1 cellular context compared by ENCODE assay signal in the genomic region with DNA sequence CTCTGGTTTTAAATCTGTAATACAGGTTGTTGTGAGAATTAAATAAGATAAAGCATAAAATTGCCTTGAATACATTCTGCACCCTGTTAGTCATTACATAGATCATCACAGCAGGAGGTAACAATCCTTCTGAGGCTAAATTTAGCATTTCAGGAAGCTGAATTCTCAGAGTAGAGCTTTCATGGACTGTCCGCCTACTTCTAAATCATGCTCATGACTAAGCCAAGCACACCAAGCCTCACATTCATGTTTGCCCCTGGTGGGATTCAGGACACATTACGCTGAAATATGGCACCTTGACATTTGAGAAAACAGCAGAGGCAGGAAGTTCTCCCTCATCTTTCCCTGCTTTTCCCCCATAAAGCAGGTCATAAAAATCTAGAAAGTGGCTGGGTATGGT.
A peak's percentile ranks its signal among the peaks of the same experiment; 100 is the strongest.
TF ChIP-seq lines count a peak whose summit lies in the region.

No MANE protein-coding gene starts in this region.

TF ChIP-seq in IMR-90, 13 proteins besides CTCF, POLR2A, EP300 and RAD21:
- TF ChIP-seq BHLHE40 (IDR thresholded peaks at IDR 0.05; ENCODE audit: low read depth, low read length) (no peak), SMC3 (IDR thresholded peaks at IDR 0.05; ENCODE audit: low read depth, low read length) (no peak), RFX5 (IDR thresholded peaks at IDR 0.05; ENCODE audit: low read depth, low read length) (no peak), CHD1 (IDR thresholded peaks at IDR 0.05; ENCODE audit: low read depth, low read length) (no peak), FOS (IDR thresholded peaks at IDR 0.05; ENCODE audit: low read depth, low read length) (peak; percentile 38; the same call in 1 of the 2 replicates), CEBPB (IDR thresholded peaks at IDR 0.05; ENCODE audit: low read depth, low read length) (peak; percentile 11; the same call in 1 of the 2 replicates)
- TF ChIP-seq, protein P1, sequence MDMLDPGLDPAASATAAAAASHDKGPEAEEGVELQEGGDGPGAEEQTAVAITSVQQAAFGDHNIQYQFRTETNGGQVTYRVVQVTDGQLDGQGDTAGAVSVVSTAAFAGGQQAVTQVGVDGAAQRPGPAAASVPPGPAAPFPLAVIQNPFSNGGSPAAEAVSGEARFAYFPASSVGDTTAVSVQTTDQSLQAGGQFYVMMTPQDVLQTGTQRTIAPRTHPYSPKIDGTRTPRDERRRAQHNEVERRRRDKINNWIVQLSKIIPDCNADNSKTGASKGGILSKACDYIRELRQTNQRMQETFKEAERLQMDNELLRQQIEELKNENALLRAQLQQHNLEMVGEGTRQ (IDR thresholded peaks at IDR 0.05; ENCODE audit: low read depth, low read length) = no peak
